8 cellular contexts compared by ENCODE assay signal in the genomic region with DNA sequence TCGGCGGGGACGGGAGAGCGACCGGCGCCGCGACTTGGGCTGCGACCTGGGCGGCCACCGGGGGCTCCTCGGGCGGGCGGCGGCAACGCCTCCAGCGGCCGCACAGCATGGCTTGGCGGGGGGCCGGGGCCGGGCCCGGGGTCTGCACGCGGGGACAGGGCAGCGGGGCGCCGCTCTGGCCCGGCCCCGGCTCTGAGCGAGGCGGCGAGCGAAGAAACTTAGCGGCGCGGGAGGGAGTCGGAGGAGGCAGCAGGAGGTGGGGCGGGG. TPM values are rescaled to one million over a fixed set of nuclear protein-coding genes. Genes with fewer than 3 reads are reported as not detected.
DNase-seq lines count a peak whose midpoint lies in the region; ATAC-seq and TF ChIP-seq lines count a peak whose summit lies in the region.

A gene with protein sequence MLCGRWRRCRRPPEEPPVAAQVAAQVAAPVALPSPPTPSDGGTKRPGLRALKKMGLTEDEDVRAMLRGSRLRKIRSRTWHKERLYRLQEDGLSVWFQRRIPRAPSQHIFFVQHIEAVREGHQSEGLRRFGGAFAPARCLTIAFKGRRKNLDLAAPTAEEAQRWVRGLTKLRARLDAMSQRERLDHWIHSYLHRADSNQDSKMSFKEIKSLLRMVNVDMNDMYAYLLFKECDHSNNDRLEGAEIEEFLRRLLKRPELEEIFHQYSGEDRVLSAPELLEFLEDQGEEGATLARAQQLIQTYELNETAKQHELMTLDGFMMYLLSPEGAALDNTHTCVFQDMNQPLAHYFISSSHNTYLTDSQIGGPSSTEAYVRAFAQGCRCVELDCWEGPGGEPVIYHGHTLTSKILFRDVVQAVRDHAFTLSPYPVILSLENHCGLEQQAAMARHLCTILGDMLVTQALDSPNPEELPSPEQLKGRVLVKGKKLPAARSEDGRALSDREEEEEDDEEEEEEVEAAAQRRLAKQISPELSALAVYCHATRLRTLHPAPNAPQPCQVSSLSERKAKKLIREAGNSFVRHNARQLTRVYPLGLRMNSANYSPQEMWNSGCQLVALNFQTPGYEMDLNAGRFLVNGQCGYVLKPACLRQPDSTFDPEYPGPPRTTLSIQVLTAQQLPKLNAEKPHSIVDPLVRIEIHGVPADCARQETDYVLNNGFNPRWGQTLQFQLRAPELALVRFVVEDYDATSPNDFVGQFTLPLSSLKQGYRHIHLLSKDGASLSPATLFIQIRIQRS (minus strand): TSS at position 214 of the 267 bp plus-strand sequence. CDS start 105 bp downstream, at position 109.

- H3K9me3 ChIP-seq in psoas muscle: no peaks in the 10 kb centered on the region

- no peaks in the 10 kb centered on the region for H3K27me3 ChIP-seq in psoas muscle (ENCODE audit: insufficient read depth in 3 of 3, low read length in 2 of 3)

- no peaks in the 10 kb centered on the region for H3K36me3 ChIP-seq in psoas muscle (ENCODE audit: insufficient read depth in 1 of 2, low read depth in 1 of 2)

- intact Hi-C loops in Right ventricle myocardium inferior (cut with DNase I): loop anchor here (2.0 to 5.0 kb wide), 5 partner anchors 29 to 355 kb away; a partner anchor contains a TSS
- intact Hi-C loops in psoas muscle (cut with DNase I): loop anchor here (2.0 to 10.0 kb wide), 7 partner anchors 35 to 357 kb away; a partner anchor contains a TSS

- DNase-seq in Right ventricle myocardium inferior (ENCODE audit: missing footprints): peak; percentile 88
- DNase-seq in psoas muscle: no peak
- no peak for DNase-seq in DMS 273 (lab: John Stamatoyannopoulos, UW; ENCODE audit: unreplicated experiment)
- no peak for DNase-seq in NCI-H1436 (lab: John Stamatoyannopoulos, UW)
- no peak for DNase-seq in activated CD4-positive, alpha-beta T cell treated with anti-CD3 and anti-CD28 coated beads for 48 hours
- DNase-seq in NCI-H524 treated with DMSO at 0.1 percent for 48 hours (lab: John Stamatoyannopoulos, UW): no peak

- TF ChIP-seq CTCF in WI38 (IDR thresholded peaks at IDR 0.05; ENCODE audit: low read depth, low read length): no peak
- TF ChIP-seq CTCF in psoas muscle (IDR thresholded peaks at IDR 0.05): no peak

- H3K4me1 ChIP-seq in psoas muscle: peaks cover 43% of the 10 kb centered on the region

- H3K27ac ChIP-seq in psoas muscle: peak within 1 kb of the TSS; percentile 91

- ATAC-seq in HG02885 (IDR thresholded peaks at IDR 0.05; ENCODE audit: poor library complexity, unreplicated experiment): peak; percentile 1
- ATAC-seq in Right ventricle myocardium inferior: no peak
- no peak for ATAC-seq in psoas muscle

- 0 to 1% (median 1%) methylated on average over 22 to 38 of the region's 38 CpGs for WGBS in psoas muscle, 3 donors

- H3K4me3 ChIP-seq in WI38 (ENCODE audit: low read depth, low read length) (peak within 1 kb of the TSS; percentile 77), psoas muscle (peak within 1 kb of the TSS; percentile 88)

RNA-seq across cellular contexts. Expression of the gene that starts here (rescaled TPM):
- 200 TPM for total RNA-seq in Right ventricle myocardium inferior
- total RNA-seq in psoas muscle: 100 to 1,000 TPM in 2 of 4 donors, 10 to 100 TPM in 2; 69.8 to 217 (median 122) TPM
- polyA plus RNA-seq in psoas muscle: 100 to 1,000 TPM in 2 of 3 donors, 10 to 100 TPM in 1; 57.0 to 171 (median 170) TPM
